Comparison of ENCODE assay signal across 1 cellular context in genomic region chr17:30450125-30451027, GRCh38.
TF ChIP-seq lines count a peak whose summit lies in the region.

No MANE protein-coding gene starts in this region.

TF ChIP-seq in HepG2, 621 proteins besides CTCF, POLR2A, EP300 and RAD21 (continued from another document and continues in another):
- TF ChIP-seq ZBED4 (CRISPR knock-in tag; IDR thresholded peaks at IDR 0.05; ENCODE audit: borderline replicate concordance) (peak; percentile 71; the same call in 1 of the 2 replicates), ZKSCAN1 (IDR thresholded peaks at IDR 0.05; ENCODE audit: low read length) (peak; percentile 99), ZNF33B (CRISPR knock-in tag; IDR thresholded peaks at IDR 0.05) (no peak), ZMAT3 (CRISPR knock-in tag; conservative IDR thresholded peaks at IDR 0.05) (no peak), ZNF3 (CRISPR knock-in tag; IDR thresholded peaks at IDR 0.05) (peak; percentile 74), NPAS2 (CRISPR knock-in tag; IDR thresholded peaks at IDR 0.05; ENCODE audit: borderline replicate concordance) (no peak), HDAC1 (CRISPR knock-in tag; IDR thresholded peaks at IDR 0.05) (peak; percentile 79), ZNF724P (CRISPR knock-in tag; IDR thresholded peaks at IDR 0.05; ENCODE audit: borderline replicate concordance) (no peak), ARID3A (IDR thresholded peaks at IDR 0.05; ENCODE audit: low read depth, low read length) (no peak), ATF1 (CRISPR knock-in tag; IDR thresholded peaks at IDR 0.05) (peak; percentile 27; the same call in 1 of the 2 replicates), ARHGAP35 (CRISPR knock-in tag; IDR thresholded peaks at IDR 0.05; ENCODE audit: borderline replicate concordance) (no peak), ZNF143 (CRISPR knock-in tag; IDR thresholded peaks at IDR 0.05) (no peak), TERF1 (CRISPR knock-in tag; IDR thresholded peaks at IDR 0.05) (no peak), SALL1 (CRISPR knock-in tag; IDR thresholded peaks at IDR 0.05) (peak; percentile 96), HIC2 (CRISPR knock-in tag; IDR thresholded peaks at IDR 0.05; ENCODE audit: low read depth) (no peak), ZNF580 (CRISPR knock-in tag; IDR thresholded peaks at IDR 0.05; ENCODE audit: borderline replicate concordance, low read depth) (peak; percentile 70; the same call in 1 of the 2 replicates), ZBTB7B (CRISPR knock-in tag; IDR thresholded peaks at IDR 0.05) (0 out of 2 replicates have a peak, but pooled peaks have one; percentile 34), HNF1A (IDR thresholded peaks at IDR 0.05; ENCODE audit: low read depth) (0 out of 2 replicates have a peak, but pooled peaks have one; percentile 21), HNF1A (CRISPR knock-in tag; IDR thresholded peaks at IDR 0.05; ENCODE audit: borderline replicate concordance) (peak; percentile 47; the same call in 1 of the 2 replicates), BCL6 (CRISPR knock-in tag; IDR thresholded peaks at IDR 0.05) (peak; percentile 74), EEA1 (CRISPR knock-in tag; IDR thresholded peaks at IDR 0.05; ENCODE audit: borderline replicate concordance) (no peak), SIN3B (IDR thresholded peaks at IDR 0.05; ENCODE audit: low read length) (no peak), ZNF431 (CRISPR knock-in tag; IDR thresholded peaks at IDR 0.05; ENCODE audit: borderline replicate concordance, low read depth) (no peak), ZFP36 (IDR thresholded peaks at IDR 0.05; ENCODE audit: borderline replicate concordance, low read depth, low read length, partially characterized antibody) (no peak), PBX3 (CRISPR knock-in tag; IDR thresholded peaks at IDR 0.05; ENCODE audit: borderline replicate concordance) (no peak), FOXA1 (IDR thresholded peaks at IDR 0.05) (0 out of 2 replicates have a peak, but pooled peaks have one; percentile 23), FOXA1 (CRISPR knock-in tag; IDR thresholded peaks at IDR 0.05) (peak; percentile 83), ZBTB25 (CRISPR knock-in tag; IDR thresholded peaks at IDR 0.05) (peak; percentile 27; the same call in 1 of the 2 replicates), HMG20A (CRISPR knock-in tag; IDR thresholded peaks at IDR 0.05; ENCODE audit: borderline replicate concordance) (peak; percentile 83; the same call in 1 of the 2 replicates), SMYD3 (CRISPR knock-in tag; IDR thresholded peaks at IDR 0.05) (no peak; the same call in 1 of the 2 replicates), NBN (conservative IDR thresholded peaks at IDR 0.05) (no peak), RERE (CRISPR knock-in tag; IDR thresholded peaks at IDR 0.05; ENCODE audit: low read depth) (no peak), NR1H2 (CRISPR knock-in tag; IDR thresholded peaks at IDR 0.05; ENCODE audit: borderline replicate concordance, low read depth) (no peak), ZNF558 (CRISPR knock-in tag; IDR thresholded peaks at IDR 0.05; ENCODE audit: borderline replicate concordance) (no peak), RFXANK (CRISPR knock-in tag; IDR thresholded peaks at IDR 0.05) (no peak), ARNT2 (CRISPR knock-in tag; IDR thresholded peaks at IDR 0.05; ENCODE audit: low read depth) (no peak), ZNF121 (CRISPR knock-in tag; IDR thresholded peaks at IDR 0.05) (peak; percentile 36; the same call in 1 of the 2 replicates), ZMYM3 (CRISPR knock-in tag; IDR thresholded peaks at IDR 0.05) (peak; percentile 85)
